In genomic region chr1:204322329-204322868, GRCh38 we compare ENCODE assay signal across 11 cellular contexts. TPM values are rescaled to one million over a fixed set of nuclear protein-coding genes. Genes with fewer than 3 reads are reported as not detected.
"Had no signal": no experiment of that assay in that cellular context is flagged by ENCODE, and none has a peak within 500 bp of the region (broad histone marks: within the 10 kb centered on the region; RNA-seq: fewer than 3 reads in every experiment).

No MANE protein-coding gene starts in this region.

- H3K27ac ChIP-seq: parathyroid adenoma, tibial nerve had no signal

- H3K36me3 ChIP-seq: esophagus squamous epithelium, tibial nerve had no signal

- H3K27me3 ChIP-seq: esophagus squamous epithelium, foreskin keratinocyte, tibial nerve had no signal

- DNase-seq: activated CD4-positive, alpha-beta T cell treated with anti-CD3 and anti-CD28 coated beads, Interleukin-2, amount 10 ng/mL, durations not matched to agents 7 days and 5 days; activated naive CD8-positive, alpha-beta T cell treated with anti-CD3 and anti-CD28 coated beads for 36 hours; aorta; esophagus squamous epithelium; stimulated activated CD4-positive, alpha-beta T cell treated with anti-CD3 and anti-CD28 coated beads, Interleukin-1b, Interleukin-23, amount 100 ng/mL, for 48 hours; stimulated activated naive B cell treated with anti-CD40 and anti-IgM and Interleukin-4, amounts not matched to agents 10 μg/mL and 1 μg/mL and 100 μg/mL, for 72 hours; T-cell had no signal

- H3K4me3 ChIP-seq: esophagus squamous epithelium, SK-N-MC, tibial nerve had no signal

- H3K9ac ChIP-seq: parathyroid adenoma had no signal

- H3K79me2 ChIP-seq: parathyroid adenoma had no signal

- H2AFZ ChIP-seq: parathyroid adenoma had no signal

- H3K9me3 ChIP-seq: esophagus squamous epithelium, tibial nerve had no signal

- ATAC-seq: stimulated activated naive B cell treated with anti-CD40 and anti-IgM and Interleukin-4, amounts not matched to agents 10 μg/mL and 1 μg/mL and 100 μg/mL, for 72 hours; T-cell had no signal

- H3K4me1 ChIP-seq: parathyroid adenoma, tibial nerve had no signal

RNA-seq across cellular contexts. Expression of gene PLEKHA6, which starts 37.3 kb away (rescaled TPM):
- total RNA-seq: activated CD4-positive, alpha-beta T cell treated with anti-CD3 and anti-CD28 coated beads, Interleukin-2, amount 10 ng/mL, durations not matched to agents 7 days and 5 days had no signal
